In the genomic region with DNA sequence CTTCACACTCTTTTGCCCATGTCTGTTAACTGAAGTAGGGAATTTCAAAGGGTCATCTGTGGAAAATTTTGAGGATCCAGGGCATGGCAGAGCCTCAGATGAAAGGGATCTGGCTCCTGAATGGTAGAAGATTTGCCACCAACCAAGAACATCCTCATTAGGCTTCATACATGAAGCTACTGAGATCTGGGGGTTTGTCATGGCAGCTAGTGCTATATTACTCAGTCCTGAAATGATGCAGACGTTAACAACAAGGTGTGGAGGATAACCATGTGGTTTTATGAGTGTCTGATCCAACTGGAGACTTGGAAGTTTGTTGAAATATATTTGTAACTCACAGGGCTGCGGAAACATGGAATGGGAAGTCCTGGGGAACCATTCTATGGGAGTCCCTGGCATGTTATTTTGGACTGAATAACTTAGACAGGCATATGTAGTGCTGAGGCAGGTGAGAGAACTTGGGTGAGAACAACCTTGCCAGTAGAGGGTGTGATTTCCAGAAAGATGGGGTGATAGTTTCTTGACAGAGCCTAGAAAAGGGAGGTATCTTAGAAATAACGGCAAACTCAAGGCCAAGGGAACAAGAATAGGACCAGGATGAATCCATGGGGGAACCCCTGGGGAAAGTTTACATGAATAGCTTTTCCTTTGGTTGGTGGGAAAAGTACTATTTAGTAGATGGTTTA, we compare ENCODE assay signal across 14 cellular contexts. TPM values are rescaled to one million over a fixed set of nuclear protein-coding genes. Genes with fewer than 3 reads are reported as not detected.
DNase-seq lines count a peak whose midpoint lies in the region; ATAC-seq, FAIRE-seq and TF ChIP-seq lines count a peak whose summit lies in the region.
"Had no signal": no experiment of that assay in that cellular context is flagged by ENCODE, and none has a peak within 500 bp of the region (broad histone marks: within the 10 kb centered on the region; RNA-seq: fewer than 3 reads in every experiment).

No MANE protein-coding gene starts in this region.

- H3K23ac ChIP-seq in mesendoderm (ENCODE audit: low read length): no peak overlapping the region

- peak in 1 of 2 experiments; percentile 47; a peak in 3 of 6 replicates for ATAC-seq in A549
- peak; percentile 34; the same call in 1 of the 2 replicates for ATAC-seq in WTC11
- ATAC-seq in foreskin keratinocyte: no peak
- no peak for ATAC-seq in GM19035 (IDR thresholded peaks at IDR 0.05; ENCODE audit: unreplicated experiment)
- ATAC-seq: CD8-positive, alpha-beta T cell had no signal

- H3K27ac Mint-ChIP-seq in HFFc6 (no peak overlapping the region), WTC11 (no peak overlapping the region)
- H3K27ac Mint-ChIP-seq: CD8-positive, alpha-beta T cell had no signal

- H4K5ac ChIP-seq in mesendoderm (ENCODE audit: low read length): no peak overlapping the region

- H3K9me3 Mint-ChIP-seq in HFFc6 (no peaks in the 10 kb centered on the region), WTC11 (no peaks in the 10 kb centered on the region)

- no peak overlapping the region for H3K4ac ChIP-seq in mesendoderm (ENCODE audit: low read depth, low read length)

- H3K79me2 ChIP-seq in mesendoderm (ENCODE audit: control insufficient read depth, insufficient read depth, low read length): no peaks in the 10 kb centered on the region

- H3K4me3 Mint-ChIP-seq in HFFc6 (no peak overlapping the region), WTC11 (no peak overlapping the region)
- H3K4me3 Mint-ChIP-seq: CD8-positive, alpha-beta T cell had no signal

- POLR2A ChIA-PET in A549 (lab: Yijun Ruan, JAX) (no interaction called here), WTC11 (lab: Charles Lee) (no interaction called here)

- no peak overlapping the region for H2AK5ac ChIP-seq in mesendoderm (ENCODE audit: low read length)

- H3K56ac ChIP-seq in mesendoderm (ENCODE audit: low read length): no peak overlapping the region

- no peaks in the 10 kb centered on the region for H3K9me3 ChIP-seq in A549
- H3K9me3 ChIP-seq in testis: no peaks in the 10 kb centered on the region

- no peak overlapping the region for H2BK120ac ChIP-seq in mesendoderm (ENCODE audit: low read depth, low read length)

- intact Hi-C loops in testis (cut with DNase I; ENCODE audit: low total_unique reads): no loop called here

- H3K27ac ChIP-seq in A549: no peak overlapping the region
- H3K27ac ChIP-seq in foreskin keratinocyte: no peak overlapping the region
- H3K27ac ChIP-seq in mesendoderm (ENCODE audit: low read depth, low read length): no peak overlapping the region
- H3K27ac ChIP-seq in testis: no peak overlapping the region

- H3K27me3 Mint-ChIP-seq in HFFc6 (ENCODE audit: insufficient read depth) (no peaks in the 10 kb centered on the region), WTC11 (ENCODE audit: low read depth) (peaks cover 8% of the 10 kb centered on the region)

- TF ChIP-seq EP300 in A549 (IDR thresholded peaks at IDR 0.05): no peak

- FAIRE-seq in A549 (lab: Jason Lieb, UNC): no peak

- 71% methylated on average over 3 of the region's 3 CpGs for WGBS in A549 (ENCODE audit: missing lambda C conversion rate)
- no CpG with 5 or more reads among the region's 3 CpGs for WGBS in mesendoderm (ENCODE audit: extremely low coverage, insufficient coverage, low lambda C conversion rate)
- WGBS in testis, 2 donors: 57 to 69% methylated on average over 3 of the region's 3 CpGs

- no peak overlapping the region for H3K18ac ChIP-seq in mesendoderm (ENCODE audit: low read length)

- H3K4me2 ChIP-seq in A549 (no peak overlapping the region), mesendoderm (ENCODE audit: low read length) (no peak overlapping the region)

- H4K8ac ChIP-seq in mesendoderm (ENCODE audit: low read depth, low read length): no peak overlapping the region

- no peak for DNase-seq in A549 (ENCODE audit: low read depth in 1 of 2, low spot score in 1 of 2)
- DNase-seq in HFFc6: no peak
- no peak for DNase-seq in WTC11 (ENCODE audit: low spot score)
- no peak for DNase-seq in foreskin keratinocyte
- DNase-seq in mesendoderm: no peak
- no peak for DNase-seq in testis
- no peak for DNase-seq in effector CD8-positive, alpha-beta T cell (lab: John Stamatoyannopoulos, UW)
- DNase-seq: 8988T; CD8-positive, alpha-beta T cell; NCI-H1105 treated with DMSO at 0.1 percent for 48 hours; NCI-H187; NCI-H524 treated with DMSO at 0.1 percent for 48 hours; SIG-M5 had no signal

- H2BK5ac ChIP-seq in mesendoderm (ENCODE audit: low read length): no peak overlapping the region

- H2BK15ac ChIP-seq in mesendoderm (replicated peaks; ENCODE audit: low read depth): no peak overlapping the region

- peaks cover 26% of the 10 kb centered on the region for H3K4me1 Mint-ChIP-seq in HFFc6 (ENCODE audit: low read depth)
- no peaks in the 10 kb centered on the region for H3K4me1 Mint-ChIP-seq in WTC11

- H3K79me1 ChIP-seq in mesendoderm (ENCODE audit: low read length): no peaks in the 10 kb centered on the region

- no peaks in the 10 kb centered on the region for H3K27me3 ChIP-seq in foreskin keratinocyte
- no peaks in the 10 kb centered on the region for H3K27me3 ChIP-seq in mesendoderm (ENCODE audit: insufficient read depth, low read length, poor library complexity)
- H3K27me3 ChIP-seq in testis: no peaks in the 10 kb centered on the region

- H3K36me3 Mint-ChIP-seq in HFFc6 (ENCODE audit: low read depth): 0 out of 2 replicates have a peak, but pooled peaks cover 4% of the 10 kb centered on the region
- no peaks in the 10 kb centered on the region for H3K36me3 Mint-ChIP-seq in WTC11
- H3K36me3 Mint-ChIP-seq: CD8-positive, alpha-beta T cell had no signal

- CTCF ChIA-PET in A549 (lab: Yijun Ruan, JAX) (interaction anchor here (1.0 to 1.2 kb wide), 3 partner anchors 9 to 32 kb away, joined by 3 read pairs; no protein-coding TSS in a partner anchor), WTC11 (lab: Charles Lee) (no interaction called here)

- no peak overlapping the region for H3K9ac ChIP-seq in mesendoderm (ENCODE audit: low read length)

- TF ChIP-seq POLR2A in A549 (IDR thresholded peaks at IDR 0.05; ENCODE audit: low read length) (no peak), testis (IDR thresholded peaks at IDR 0.05) (no peak)

- no peaks in the 10 kb centered on the region for H3K36me3 ChIP-seq in mesendoderm (ENCODE audit: control insufficient read depth, insufficient read depth, low read length)
- no peaks in the 10 kb centered on the region for H3K36me3 ChIP-seq in testis (ENCODE audit: low read depth, missing control alignments)

- H3K4me3 ChIP-seq in A549: no peak overlapping the region
- no peak overlapping the region for H3K4me3 ChIP-seq in mesendoderm (ENCODE audit: low read length)
- H3K4me3 ChIP-seq in testis: no peak overlapping the region

- H3K4me1 ChIP-seq in A549 (peaks cover 14% of the 10 kb centered on the region; the same call in 2 of the 3 replicates), foreskin keratinocyte (peaks cover 3% of the 10 kb centered on the region), mesendoderm (ENCODE audit: control insufficient read depth, low read depth, low read length) (no peaks in the 10 kb centered on the region), testis (no peaks in the 10 kb centered on the region)

- TF ChIP-seq RAD21 in A549 (conservative IDR thresholded peaks at IDR 0.05 in 1 of 2, IDR thresholded peaks at IDR 0.05 in 1 of 2): peak in 1 of 2 experiments; percentile 14; a peak in 1 of 5 replicates

- peak; percentile 14; the same call in 1 of the 3 replicates for TF ChIP-seq CTCF in A549 (IDR thresholded peaks at IDR 0.05)
- peak; percentile 31; the same call in 1 of the 2 replicates for TF ChIP-seq CTCF in HFFc6 (IDR thresholded peaks at IDR 0.05)
- no peak for TF ChIP-seq CTCF in WTC11 (IDR thresholded peaks at IDR 0.05)
- peak; percentile 20 for TF ChIP-seq CTCF in foreskin keratinocyte (conservative IDR thresholded peaks at IDR 0.05)
- TF ChIP-seq CTCF in testis (IDR thresholded peaks at IDR 0.05): no peak

TF ChIP-seq in A549, 52 proteins besides CTCF, POLR2A, EP300 and RAD21 (continues in another document):
- TF ChIP-seq TFCP2L1 (CRISPR knock-in tag; IDR thresholded peaks at IDR 0.05): no peak
- no peak for TF ChIP-seq JUNB (IDR thresholded peaks at IDR 0.05)

TF ChIP-seq in WTC11, 78 proteins besides CTCF, POLR2A, EP300 and RAD21 (continues in another document):
- TF ChIP-seq ZNF121 (CRISPR knock-in tag; IDR thresholded peaks at IDR 0.05) (no peak), ZNF317 (CRISPR knock-in tag; IDR thresholded peaks at IDR 0.05; ENCODE audit: borderline replicate concordance, low read depth) (no peak), NFYB (CRISPR knock-in tag; conservative IDR thresholded peaks at IDR 0.05; ENCODE audit: low read depth) (no peak)

RNA-seq across cellular contexts. Expression of a gene that starts 42.0 kb away (rescaled TPM):
- polyA plus RNA-seq in A549 (2011; rRNA removed): 238 and 298 TPM in 2 replicates
- polyA plus RNA-seq in A549 (2012; cell fraction: cytosol; rRNA removed): 126 and 130 TPM in 2 replicates
- 30.4 and 51.6 TPM in 2 replicates for polyA plus RNA-seq in A549 (2012; cell fraction: nucleus; rRNA removed)
- 202 to 224 TPM (median 210 TPM) in 3 replicates for polyA plus RNA-seq in A549 (2017; fragmentation: RNase III; extraction: RNeasy Plus Mini Kit Qiagen cat#74134 plus additional on column Dnase treatment)
- polyA minus RNA-seq in A549 (2011; rRNA and poly(A)+ RNA removed): 23.0 and 25.4 TPM in 2 replicates
- 1,000 to 10,000 TPM; 1,007 to 1,412 (median 1,300) TPM for total RNA-seq in HFFc6 (2021; fragmentation: NEBNext Ultra II Directional; extraction: Animal tissue kit (Norgen Biotek cat#: 25700))
- 25.5 to 31.2 TPM (median 27.4 TPM) in 3 replicates for total RNA-seq in WTC11 (2021)
- total RNA-seq in foreskin keratinocyte: 149 and 164 TPM in 2 replicates
- polyA plus RNA-seq in foreskin keratinocyte: 153 and 156 TPM in 2 replicates
- 18.9 TPM for polyA plus RNA-seq in mesendoderm (2013, experiment 1 of 2)
- polyA plus RNA-seq in mesendoderm (2013, experiment 2 of 2): 19.9 TPM
- total RNA-seq in testis: 100 to 1,000 TPM; 112 to 121 TPM
- 144 TPM for polyA plus RNA-seq in testis (ENCODE audit: insufficient read depth, low read depth, low replicate concordance)

RNA-seq across cellular contexts. Expression of a gene that starts 52.5 kb away (rescaled TPM):
- polyA plus RNA-seq in A549 (2011; rRNA removed): 48.1 and 62.6 TPM in 2 replicates
- 19.2 and 22.1 TPM in 2 replicates for polyA plus RNA-seq in A549 (2012; cell fraction: cytosol; rRNA removed)
- polyA plus RNA-seq in A549 (2012; cell fraction: nucleus; rRNA removed): 15.7 and 23.0 TPM in 2 replicates
- 21.7 to 25.8 TPM (median 24.1 TPM) in 3 replicates for polyA plus RNA-seq in A549 (2017; fragmentation: RNase III; extraction: RNeasy Plus Mini Kit Qiagen cat#74134 plus additional on column Dnase treatment)
- 34.5 and 37.0 TPM in 2 replicates for polyA minus RNA-seq in A549 (2011; rRNA and poly(A)+ RNA removed)
- total RNA-seq in HFFc6 (2021; fragmentation: NEBNext Ultra II Directional; extraction: Animal tissue kit (Norgen Biotek cat#: 25700)): 10 to 100 TPM; 67.9 to 98.4 (median 87.8) TPM
- 16.1 to 21.7 TPM (median 19.9 TPM) in 3 replicates for total RNA-seq in WTC11 (2021)
- total RNA-seq in foreskin keratinocyte: 23.3 and 31.2 TPM in 2 replicates
- polyA plus RNA-seq in foreskin keratinocyte: 10.9 and 12.0 TPM in 2 replicates
- 12.7 TPM for polyA plus RNA-seq in mesendoderm (2013, experiment 1 of 2)
- polyA plus RNA-seq in mesendoderm (2013, experiment 2 of 2): 12.5 TPM
- 100 to 1,000 TPM; 129 to 140 TPM for total RNA-seq in testis
- 70.9 TPM for polyA plus RNA-seq in testis (ENCODE audit: insufficient read depth, low read depth, low replicate concordance)

Comparison
In these comparisons a context has a peak if more than half of its experiments do, and no peak if none do; other contexts are left out.
1. CTCF ChIP-seq: peak in A549 (single experiment), HFFc6 (single experiment) and foreskin keratinocyte (single experiment); none in WTC11 (single experiment) and testis (0 of 3).